In the genomic region with DNA sequence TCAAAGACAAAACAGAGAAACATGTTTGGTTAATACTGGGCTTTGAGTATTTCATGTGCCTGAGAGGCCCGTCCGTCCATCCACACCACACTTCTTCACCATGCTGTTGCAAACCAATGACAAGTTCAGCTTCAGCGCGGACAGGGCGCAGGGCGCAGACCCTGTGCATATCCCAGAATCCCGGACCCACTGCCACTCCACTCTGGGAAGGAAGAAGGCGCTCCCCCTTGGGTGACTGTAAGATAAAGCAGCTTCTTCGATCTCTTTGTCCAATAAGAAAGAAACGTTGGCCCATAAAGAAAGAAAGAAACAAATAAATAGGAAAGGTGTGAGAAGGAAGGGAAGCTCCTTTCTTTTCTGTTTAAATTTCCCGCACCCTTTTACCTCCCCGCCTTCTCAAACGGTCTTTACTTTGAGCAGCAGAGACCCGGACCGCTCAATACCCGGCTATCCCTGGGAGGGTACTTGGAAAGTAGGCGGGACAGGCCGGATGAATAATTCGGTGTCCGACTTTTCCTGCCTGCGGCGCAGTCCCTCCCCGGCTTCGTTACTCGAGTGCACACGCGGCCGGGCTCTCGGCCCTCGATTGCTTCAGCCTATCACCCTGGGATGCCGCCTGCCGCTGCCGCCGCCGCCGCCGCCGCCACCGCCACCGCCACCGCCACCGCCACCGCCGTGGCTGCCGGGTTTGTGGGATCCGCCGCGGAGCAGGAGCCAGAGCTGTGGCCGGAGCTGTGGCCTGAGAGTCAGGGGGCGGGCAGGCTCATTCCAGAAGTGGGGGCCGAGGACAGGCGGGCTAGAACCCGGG, we compare ENCODE assay signal across 8 cellular contexts. TPM values are rescaled to one million over a fixed set of nuclear protein-coding genes. Genes with fewer than 3 reads are reported as not detected.
A peak's percentile ranks its signal among the peaks of the same experiment; 100 is the strongest.
DNase-seq lines count a peak whose midpoint lies in the region; ATAC-seq and TF ChIP-seq lines count a peak whose summit lies in the region.

No MANE protein-coding gene starts in this region.

- peaks cover 20% of the 10 kb centered on the region for H3K4me1 Mint-ChIP-seq in CD14-positive monocyte

- H3K27ac Mint-ChIP-seq in CD14-positive monocyte, result peak overlapping the region in 5 of 7 donors; percentile 18 to 82 (median 71)

- no peaks in the 10 kb centered on the region for H4K20me1 ChIP-seq in fibroblast of lung (ENCODE audit: control insufficient read depth, extremely low read depth, insufficient read depth, low read length)

- DNase-seq in CD14-positive monocyte (ENCODE audit: low spot score), result peak; percentile 72
- DNase-seq in NCI-H510A treated with DMSO at 0.1 percent for 48 hours (lab: John Stamatoyannopoulos, UW), result peak; percentile 93
- peak; percentile 49 for DNase-seq in activated T-cell treated with anti-CD3 and anti-CD28 coated beads for 48 hours (ENCODE audit: low read depth)
- peak; percentile 96 to 98 for DNase-seq in fibroblast of lung (ENCODE audit: low read depth in 2 of 2)
- DNase-seq in stimulated activated naive CD4-positive, alpha-beta T cell treated with Interleukin-2 at 50 U/mL for 16 hours (lab: John Stamatoyannopoulos, UW), result peak; percentile 3

- peaks cover 12 to 13% (median 12%) of the 10 kb centered on the region in 3 donors for H3K27me3 Mint-ChIP-seq in CD14-positive monocyte (ENCODE audit: low read depth in 3 of 3)

- H3K4me1 ChIP-seq in fibroblast of lung (ENCODE audit: control insufficient read depth, extremely low read depth, insufficient read depth, low read length) (peaks cover 12% of the 10 kb centered on the region), mucosa of rectum (ENCODE audit: control insufficient read depth in 2 of 2, insufficient read depth in 2 of 2, low read length in 2 of 2) (peaks cover 5 to 11% of the 10 kb centered on the region in 2 donors)

- H3K36me3 ChIP-seq in fibroblast of lung (ENCODE audit: control insufficient read depth, insufficient read depth, low read length) (no peaks in the 10 kb centered on the region), mucosa of rectum (ENCODE audit: control insufficient read depth in 2 of 2, insufficient read depth in 2 of 2, low read length in 2 of 2) (no peaks in the 10 kb centered on the region)

- intact Hi-C loops in CD14-positive monocyte (cut with micrococcal nuclease), result no loop called here

- ATAC-seq in GM19328 (IDR thresholded peaks at IDR 0.05; ENCODE audit: unreplicated experiment), result peak; percentile 80
- ATAC-seq in HG03378 (IDR thresholded peaks at IDR 0.05; ENCODE audit: unreplicated experiment), result peak; percentile 88

- H3K27ac ChIP-seq in fibroblast of lung (ENCODE audit: insufficient read depth, low read length) (peak overlapping the region; percentile 88), mucosa of rectum (ENCODE audit: low read depth in 2 of 2, low read length in 2 of 2) (peak overlapping the region; percentile 89 to 90)

- H2AFZ ChIP-seq in fibroblast of lung (ENCODE audit: low read length), result peak overlapping the region; percentile 71

- H3K4me3 ChIP-seq in fibroblast of lung (replicated peaks in 1 of 4; ENCODE audit: control extremely low read depth in 1 of 4, insufficient read depth in 1 of 4, low read depth in 3 of 4, low read length in 4 of 4), result peak overlapping the region; percentile 72 to 98 (median 78)
- peak overlapping the region; percentile 71 to 93 for H3K4me3 ChIP-seq in mucosa of rectum (ENCODE audit: low read length in 2 of 2)

- H3K9ac ChIP-seq in fibroblast of lung (ENCODE audit: insufficient read depth, low read length), result peak overlapping the region; percentile 89
- H3K9ac ChIP-seq in mucosa of rectum (ENCODE audit: low read depth in 1 of 2, low read length in 2 of 2), result peak overlapping the region; percentile 43 to 68

- H3K4me3 Mint-ChIP-seq in CD14-positive monocyte, result peak overlapping the region; percentile 88 to 97

- H3K79me2 ChIP-seq in fibroblast of lung (ENCODE audit: control insufficient read depth, insufficient read depth, low read length), result peaks cover 43% of the 10 kb centered on the region

- no peak for TF ChIP-seq CTCF in CD14-positive monocyte (IDR thresholded peaks at IDR 0.05)
- TF ChIP-seq CTCF in fibroblast of lung (conservative IDR thresholded peaks at IDR 0.05 in 1 of 2, IDR thresholded peaks at IDR 0.05 in 1 of 2; ENCODE audit: low read depth in 1 of 2, low read length in 2 of 2), result peak; percentile 27 to 30

- no peaks in the 10 kb centered on the region for H3K9me3 Mint-ChIP-seq in CD14-positive monocyte

- H3K4me2 ChIP-seq in fibroblast of lung (ENCODE audit: extremely low read depth, insufficient read depth, low read length), result peak overlapping the region; percentile 87

- no peaks in the 10 kb centered on the region for H3K9me3 ChIP-seq in fibroblast of lung (ENCODE audit: control insufficient read depth, insufficient read depth, low read depth, low read length)
- H3K9me3 ChIP-seq in mucosa of rectum (ENCODE audit: control insufficient read depth in 2 of 2, low read length in 2 of 2), result no peaks in the 10 kb centered on the region

- no peaks in the 10 kb centered on the region for H3K36me3 Mint-ChIP-seq in CD14-positive monocyte

- H3K27me3 ChIP-seq in fibroblast of lung (ENCODE audit: control insufficient read depth, insufficient read depth, low read length), result no peaks in the 10 kb centered on the region
- H3K27me3 ChIP-seq in mucosa of rectum (ENCODE audit: control insufficient read depth in 2 of 2, insufficient read depth in 2 of 2, low read length in 2 of 2), result no peaks in the 10 kb centered on the region

RNA-seq across cellular contexts. Expression of a gene that starts 0.6 kb away (rescaled TPM):
- under 1 TPM; 0.15 to 0.63 TPM for polyA plus RNA-seq in CD14-positive monocyte
- 6.4 and 11.9 TPM in 2 replicates for total RNA-seq in fibroblast of lung
- polyA plus RNA-seq in fibroblast of lung, result 20.5 and 21.8 TPM in 2 replicates
- 7.9 and 9.8 TPM in 2 replicates for polyA plus RNA-seq in fibroblast of lung (2012)
- 26.8 and 31.5 TPM in 2 replicates for polyA minus RNA-seq in fibroblast of lung (ENCODE audit: low replicate concordance)

Comparison
In these comparisons a context has a peak if more than half of its experiments do, and no peak if none do; other contexts are left out.
1. Peak in every context shown above with its lines: DNase-seq, ATAC-seq, H3K4me3 ChIP-seq and H3K27ac ChIP-seq.
2. DNase-seq: peak in every context shown above with its lines; median percentile 97 in fibroblast of lung; 93 in NCI-H510A treated with DMSO at 0.1 percent for 48 hours; 72 in CD14-positive monocyte; 49 in activated T-cell treated with anti-CD3 and anti-CD28 coated beads for 48 hours; 3 in stimulated activated naive CD4-positive, alpha-beta T cell treated with Interleukin-2 at 50 U/mL for 16 hours.
3. RNA of a gene that starts 0.6 kb away (polyA plus RNA-seq): 7.9 to 21.8 TPM in fibroblast of lung; 0.15 to 0.63 TPM in CD14-positive monocyte; every median in the first group is over 4 times any median in the second.